ENCODE assay signal across 18 cellular contexts in genomic region chr20:36066777-36067176, GRCh38.
A peak's percentile ranks its signal among the peaks of the same experiment; 100 is the strongest.
DNase-seq lines count a peak whose midpoint lies in the region; ATAC-seq, FAIRE-seq and TF ChIP-seq lines count a peak whose summit lies in the region.
"Had no signal": no experiment of that assay in that cellular context is flagged by ENCODE, and none has a peak within 500 bp of the region (broad histone marks: within the 10 kb centered on the region; RNA-seq: fewer than 3 reads in every experiment).

No MANE protein-coding gene starts in this region.

- H3K4me1 ChIP-seq in pancreas (peaks cover 0 to 11% (median 9%) of the 10 kb centered on the region in 3 donors), left lung (peaks cover 0 to 14% of the 10 kb centered on the region in 2 donors), heart right ventricle (peaks cover 4 to 23% (median 13%) of the 10 kb centered on the region in 9 donors)

- FAIRE-seq in pancreas (lab: Jason Lieb, UNC): no peak
- FAIRE-seq: D721Med, H54 had no signal

- no peaks in the 10 kb centered on the region for H3K36me3 ChIP-seq in pancreas
- no peaks in the 10 kb centered on the region for H3K36me3 ChIP-seq in left lung
- H3K36me3 ChIP-seq in heart right ventricle: no peaks in the 10 kb centered on the region
- H3K36me3 ChIP-seq: MG63, SJSA1 had no signal

- ATAC-seq in pancreas (no peak), left lung (no peak), heart right ventricle (no peak)
- ATAC-seq: Panc1 had no signal

- H3K9me3 ChIP-seq in pancreas (no peaks in the 10 kb centered on the region), left lung (no peaks in the 10 kb centered on the region), heart right ventricle (peaks cover 0 to 2% (median 0%) of the 10 kb centered on the region in 11 donors)
- H3K9me3 ChIP-seq: MG63, SJSA1 had no signal

- TF ChIP-seq CTCF in LNCaP clone FGC (IDR thresholded peaks at IDR 0.05; ENCODE audit: control insufficient read depth, extremely low read depth, insufficient read depth) (no peak), pancreas (IDR thresholded peaks at IDR 0.05) (no peak), left lung (IDR thresholded peaks at IDR 0.05) (no peak), heart right ventricle (IDR thresholded peaks at IDR 0.05) (no peak)

- WGBS in pancreas, 2 donors: 42 to 62% methylated on average over 2 of the region's 2 CpGs
- 63 to 65% methylated on average over 2 of the region's 2 CpGs for WGBS in heart right ventricle, 2 donors

- DNase-seq in DMS 273 (lab: John Stamatoyannopoulos, UW; ENCODE audit: unreplicated experiment) (peak; percentile 48), DMS 273 treated with DMSO at 0.1 percent for 48 hours (lab: John Stamatoyannopoulos, UW) (no peak), LNCaP clone FGC (ENCODE audit: low read depth) (peak; percentile 71), NCI-H69 (lab: John Stamatoyannopoulos, UW) (peak; percentile 95), pancreas (peak in 4 of 6 donors; percentile 28 to 62 (median 49)), left lung (no peak), heart right ventricle (no peak), amygdala (lab: John Stamatoyannopoulos, UW) (no peak)
- DNase-seq: DMS79; MG63; NCI-H2029 treated with DMSO at 0.1 percent for 48 hours; NK-92 treated with Interleukin-12 subunit alpha and Interleukin-12 subunit beta, amount 100 ng/mL, for 24 hours; T-helper 1 cell had no signal

- H3K27me3 ChIP-seq in pancreas (no peaks in the 10 kb centered on the region), left lung (no peaks in the 10 kb centered on the region), heart right ventricle (no peaks in the 10 kb centered on the region)
- H3K27me3 ChIP-seq: MG63, SJSA1 had no signal

- intact Hi-C loops in pancreas (cut with DNase I): no loop called here
- intact Hi-C loops in left lung (cut with DNase I): no loop called here
- intact Hi-C loops in heart right ventricle (cut with DNase I): loop anchor here in 1 of 10 donors (10.0 kb wide), 1 partner anchor 72 kb away; no protein-coding TSS in a partner anchor

- no peak overlapping the region for H3K27ac ChIP-seq in pancreas
- no peak overlapping the region for H3K27ac ChIP-seq in left lung
- no peak overlapping the region for H3K27ac ChIP-seq in heart right ventricle
- H3K27ac ChIP-seq: 22Rv1, SJSA1 had no signal

- H3K4me3 ChIP-seq in LNCaP clone FGC (ENCODE audit: low read depth, low read length): no peak overlapping the region
- H3K4me3 ChIP-seq in pancreas: no peak overlapping the region
- H3K4me3 ChIP-seq in left lung: no peak overlapping the region
- no peak overlapping the region for H3K4me3 ChIP-seq in heart right ventricle
- H3K4me3 ChIP-seq: MG63, SJSA1 had no signal

Comparison
In these comparisons a context has a peak if more than half of its experiments do, and no peak if none do; other contexts are left out.
1. DNase-seq: peak in DMS 273 (single experiment), LNCaP clone FGC (single experiment), NCI-H69 (single experiment) and pancreas (4 of 6); none in DMS 273 treated with DMSO at 0.1 percent for 48 hours (single experiment), left lung (0 of 2), heart right ventricle (0 of 2) and amygdala (0 of 56).